8 cellular contexts compared by ENCODE assay signal in genomic region chr11:56045538-56045937, GRCh38. TPM values are rescaled to one million over a fixed set of nuclear protein-coding genes. Genes with fewer than 3 reads are reported as not detected.
"Had no signal": no experiment of that assay in that cellular context is flagged by ENCODE, and none has a peak within 500 bp of the region (broad histone marks: within the 10 kb centered on the region; RNA-seq: fewer than 3 reads in every experiment).

No MANE protein-coding gene starts in this region.

- H3K27ac ChIP-seq: HL-60 had no signal

- H3K4me3 ChIP-seq: K562 had no signal

- DNase-seq: IMR-90, KBM-7, KG1 had no signal

- ATAC-seq: HepG2, K562 had no signal

RNA-seq across cellular contexts. Expression of gene OR5AS1, which starts 18.1 kb away (rescaled TPM):
- total RNA-seq: HepG2, HT-29, HT1080, IMR-90, K562 had no signal

RNA-seq across cellular contexts. Expression of gene OR8I2, which starts 47.6 kb away (rescaled TPM):
- total RNA-seq: HepG2, HT-29, HT1080, IMR-90, K562 had no signal

RNA-seq across cellular contexts. Expression of gene OR5F1, which starts 51.1 kb away (rescaled TPM):
- total RNA-seq: HepG2, HT-29, HT1080, IMR-90, K562 had no signal

RNA-seq across cellular contexts. Expression of gene OR8H2, which starts 57.9 kb away (rescaled TPM):
- total RNA-seq: HepG2, HT-29, HT1080, IMR-90, K562 had no signal
